9 cellular contexts compared by ENCODE assay signal in the genomic region with DNA sequence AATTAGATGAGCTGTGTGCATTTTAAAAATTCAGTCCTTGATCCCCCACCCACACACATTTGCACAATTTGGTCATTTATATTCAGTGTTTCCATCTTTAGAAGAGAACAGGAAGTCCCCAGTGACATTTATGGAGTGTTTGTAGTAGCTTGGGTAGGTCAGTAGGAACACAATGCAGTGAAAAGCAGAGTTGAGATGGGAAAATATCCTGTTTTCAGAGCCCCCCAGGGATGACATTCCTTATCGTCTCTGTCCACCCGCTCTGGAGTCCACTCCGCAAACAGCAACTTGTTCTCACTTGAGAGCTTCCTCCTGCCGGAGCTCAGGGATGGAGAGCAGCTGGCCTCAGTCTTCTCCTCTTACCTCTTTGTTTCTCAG.
DNase-seq lines count a peak whose midpoint lies in the region; ATAC-seq, FAIRE-seq and TF ChIP-seq lines count a peak whose summit lies in the region.
"Had no signal": no experiment of that assay in that cellular context is flagged by ENCODE, and none has a peak within 500 bp of the region (broad histone marks: within the 10 kb centered on the region; RNA-seq: fewer than 3 reads in every experiment).

No MANE protein-coding gene starts in this region.

- no peak for FAIRE-seq in keratinocyte (lab: Jason Lieb, UNC)

- 89% methylated on average over 4 of the region's 4 CpGs for WGBS in SK-N-SH (ENCODE audit: low lambda C conversion rate)

- H3K4me1 ChIP-seq in SK-N-SH (ENCODE audit: control insufficient read depth in 1 of 2, insufficient read depth in 2 of 2, low read depth in 1 of 2, low read length in 1 of 2) = peaks cover 77 to 78% of the 10 kb centered on the region in 2 experiments
- peaks cover 86% of the 10 kb centered on the region for H3K4me1 ChIP-seq in keratinocyte (ENCODE audit: control insufficient read depth, extremely low read depth, insufficient read depth, low read length)
- peaks cover 15 to 70% (median 61%) of the 10 kb centered on the region in 5 donors for H3K4me1 ChIP-seq in subcutaneous abdominal adipose tissue (ENCODE audit: control insufficient read depth in 5 of 5, insufficient read depth in 5 of 5, low read length in 5 of 5)

- no peaks in the 10 kb centered on the region for H3K27me3 ChIP-seq in SK-N-SH (ENCODE audit: insufficient read depth)
- H3K27me3 ChIP-seq in keratinocyte (ENCODE audit: control insufficient read depth, extremely low read depth, insufficient read depth, low read length) = no peaks in the 10 kb centered on the region
- no peaks in the 10 kb centered on the region for H3K27me3 ChIP-seq in subcutaneous abdominal adipose tissue (ENCODE audit: control insufficient read depth in 5 of 5, insufficient read depth in 4 of 5, low read length in 5 of 5)

- TF ChIP-seq CTCF in SK-N-SH (IDR thresholded peaks at IDR 0.05) (no peak), keratinocyte (optimal IDR thresholded peaks at IDR 0.05 in 1 of 3, IDR thresholded peaks at IDR 0.05 in 1 of 3, conservative IDR thresholded peaks at IDR 0.05 in 1 of 3; ENCODE audit: extremely low read depth in 1 of 3, insufficient read depth in 2 of 3, low read length in 3 of 3) (no peak)

- no peak overlapping the region for H2AFZ ChIP-seq in SK-N-SH (ENCODE audit: low read depth)
- no peak overlapping the region for H2AFZ ChIP-seq in keratinocyte (ENCODE audit: control insufficient read depth, low read length)

- no peak overlapping the region; the same call in 1 of the 2 replicates for H3K9ac ChIP-seq in SK-N-SH
- H3K9ac ChIP-seq in keratinocyte (ENCODE audit: control insufficient read depth, extremely low read depth, insufficient read depth, low read length) = no peak overlapping the region
- no peak overlapping the region for H3K9ac ChIP-seq in subcutaneous abdominal adipose tissue (ENCODE audit: low read length in 5 of 5)

- DNase-seq in SK-N-SH (no peak), keratinocyte (ENCODE audit: low read depth, low spot score) (no peak)
- no peak for DNase-seq in activated naive CD4-positive, alpha-beta T cell treated with anti-CD3 and anti-CD28 coated beads, Interleukin-2, amount 50 U/mL, for 72 hours (ENCODE audit: low spot score in 2 of 2)
- DNase-seq: ACHN had no signal

- H3K9me3 Mint-ChIP-seq in activated naive CD4-positive, alpha-beta T cell treated with anti-CD3 and anti-CD28 coated beads, Interleukin-2, amount 50 U/mL, for 72 hours = peaks cover 9 to 19% of the 10 kb centered on the region in 2 donors

- H3K4me3 ChIP-seq in SK-N-SH (ENCODE audit: low read depth in 2 of 2, low read length in 1 of 2) = no peak overlapping the region
- no peak overlapping the region for H3K4me3 ChIP-seq in keratinocyte (ENCODE audit: control insufficient read depth in 2 of 3, extremely low read depth in 1 of 3, insufficient read depth in 2 of 3, low read depth in 1 of 3, low read length in 3 of 3)
- H3K4me3 ChIP-seq in subcutaneous abdominal adipose tissue (ENCODE audit: low read depth in 1 of 5, low read length in 5 of 5) = no peak overlapping the region

- peaks cover 29 to 52% of the 10 kb centered on the region in 2 donors for H3K36me3 Mint-ChIP-seq in activated naive CD4-positive, alpha-beta T cell treated with anti-CD3 and anti-CD28 coated beads, Interleukin-2, amount 50 U/mL, for 72 hours

- TF ChIP-seq RAD21 in SK-N-SH (IDR thresholded peaks at IDR 0.05; ENCODE audit: low read length) = no peak

- dilution Hi-C loops in keratinocyte (cut with MboI; ENCODE audit: extremely low pct_ligation_motif_present, low sequenced_read_pairs) = no loop called here

- POLR2A ChIA-PET in SK-N-SH (lab: Yijun Ruan, JAX) = no interaction called here

- H4K20me1 ChIP-seq in SK-N-SH (ENCODE audit: insufficient read depth) (peaks cover 87% of the 10 kb centered on the region), keratinocyte (ENCODE audit: control insufficient read depth, extremely low read depth, insufficient read depth, low read length) (peaks cover 18% of the 10 kb centered on the region)

- no peaks in the 10 kb centered on the region for H3K9me2 ChIP-seq in SK-N-SH

- H3K27ac ChIP-seq in SK-N-SH (ENCODE audit: low read depth in 2 of 2, low read length in 1 of 2) = peak overlapping the region; percentile 52 to 74
- peak overlapping the region; percentile 77 for H3K27ac ChIP-seq in keratinocyte (ENCODE audit: control insufficient read depth, insufficient read depth, low read length)
- peak overlapping the region; percentile 23 for H3K27ac ChIP-seq in subcutaneous abdominal adipose tissue (ENCODE audit: low read depth, low read length)

- H3K9me3 ChIP-seq in SK-N-SH (no peaks in the 10 kb centered on the region), keratinocyte (ENCODE audit: control insufficient read depth, low read depth, low read length) (no peaks in the 10 kb centered on the region), subcutaneous abdominal adipose tissue (ENCODE audit: control insufficient read depth in 5 of 5, low read length in 5 of 5) (no peaks in the 10 kb centered on the region)

- H3K4me2 ChIP-seq in SK-N-SH (peak overlapping the region; percentile 53; the same call in 1 of the 2 replicates), keratinocyte (ENCODE audit: control insufficient read depth, extremely low read depth, insufficient read depth, low read depth, low read length) (peak overlapping the region; percentile 87)

- no peaks in the 10 kb centered on the region for H3K36me3 ChIP-seq in SK-N-SH (replicated peaks in 1 of 2; ENCODE audit: control insufficient read depth in 1 of 2, insufficient read depth in 2 of 2, low read length in 1 of 2)
- H3K36me3 ChIP-seq in keratinocyte (ENCODE audit: control insufficient read depth in 2 of 2, extremely low read depth in 1 of 2, insufficient read depth in 2 of 2, low read length in 2 of 2) = peaks cover 2 to 10% of the 10 kb centered on the region in 2 experiments
- peaks cover 0 to 8% (median 4%) of the 10 kb centered on the region in 5 donors for H3K36me3 ChIP-seq in subcutaneous abdominal adipose tissue (ENCODE audit: control insufficient read depth in 5 of 5, insufficient read depth in 5 of 5, low read length in 5 of 5)

- ATAC-seq in SK-N-SH treated with all-trans-retinoic acid at 6 μM for 48 hours = no peak
- peak; percentile 31 to 52 for ATAC-seq in activated naive CD4-positive, alpha-beta T cell treated with anti-CD3 and anti-CD28 coated beads, Interleukin-2, amount 50 U/mL, for 72 hours
- ATAC-seq in HG03280 (IDR thresholded peaks at IDR 0.05; ENCODE audit: unreplicated experiment) = no peak
- no peak for ATAC-seq in GM21825 (IDR thresholded peaks at IDR 0.05; ENCODE audit: unreplicated experiment)
- ATAC-seq in GM21515 (IDR thresholded peaks at IDR 0.05; ENCODE audit: unreplicated experiment) = no peak

- no peak for TF ChIP-seq EP300 in SK-N-SH (IDR thresholded peaks at IDR 0.05; ENCODE audit: borderline replicate concordance in 1 of 2, low read depth in 1 of 2, low read length in 1 of 2)

- CTCF ChIA-PET in SK-N-SH (lab: Yijun Ruan, JAX) = interaction anchor here (1.0 to 2.9 kb wide), 7 partner anchors 22 to 541 kb away, joined by 3 to 24 read pairs (median 7); no protein-coding TSS in a partner anchor

- H3K9me1 ChIP-seq in keratinocyte (ENCODE audit: control insufficient read depth, extremely low read depth, insufficient read depth, low read length) = peaks cover 24% of the 10 kb centered on the region

- H3F3A ChIP-seq in SK-N-SH (replicated peaks; ENCODE audit: insufficient read depth) = peaks cover 33% of the 10 kb centered on the region

- H3K79me2 ChIP-seq in SK-N-SH (ENCODE audit: insufficient read depth) (peaks cover 93% of the 10 kb centered on the region), keratinocyte (ENCODE audit: control insufficient read depth, insufficient read depth, low read length) (peaks cover 57% of the 10 kb centered on the region)

- H3K27ac Mint-ChIP-seq in activated naive CD4-positive, alpha-beta T cell treated with anti-CD3 and anti-CD28 coated beads, Interleukin-2, amount 50 U/mL, for 72 hours = peak overlapping the region; percentile 79 to 88

TF ChIP-seq in SK-N-SH, 30 proteins besides CTCF, POLR2A, EP300 and RAD21 (continues in another document):
- TF ChIP-seq ELF1 (IDR thresholded peaks at IDR 0.05) (no peak), FOXM1 (IDR thresholded peaks at IDR 0.05; ENCODE audit: low read depth) (no peak), JUND (IDR thresholded peaks at IDR 0.05) (no peak)
- TF ChIP-seq, protein P1, sequence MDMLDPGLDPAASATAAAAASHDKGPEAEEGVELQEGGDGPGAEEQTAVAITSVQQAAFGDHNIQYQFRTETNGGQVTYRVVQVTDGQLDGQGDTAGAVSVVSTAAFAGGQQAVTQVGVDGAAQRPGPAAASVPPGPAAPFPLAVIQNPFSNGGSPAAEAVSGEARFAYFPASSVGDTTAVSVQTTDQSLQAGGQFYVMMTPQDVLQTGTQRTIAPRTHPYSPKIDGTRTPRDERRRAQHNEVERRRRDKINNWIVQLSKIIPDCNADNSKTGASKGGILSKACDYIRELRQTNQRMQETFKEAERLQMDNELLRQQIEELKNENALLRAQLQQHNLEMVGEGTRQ (IDR thresholded peaks at IDR 0.05; ENCODE audit: borderline replicate concordance, low read depth, low read length) = no peak

TF ChIP-seq in SK-N-SH treated with all-trans-retinoic acid at 6 μM for 48 hours, 23 proteins besides CTCF, POLR2A, EP300 and RAD21:
- TF ChIP-seq ZNF70 (CRISPR knock-in tag; IDR thresholded peaks at IDR 0.05) (no peak), CSDC2 (CRISPR knock-in tag; IDR thresholded peaks at IDR 0.05) (no peak), ISL1 (CRISPR knock-in tag; IDR thresholded peaks at IDR 0.05) (no peak), ZNF565 (CRISPR knock-in tag; conservative IDR thresholded peaks at IDR 0.05; ENCODE audit: low read depth) (no peak), ARNTL (CRISPR knock-in tag; IDR thresholded peaks at IDR 0.05; ENCODE audit: borderline replicate concordance, low read depth) (no peak), ZFP3 (CRISPR knock-in tag; IDR thresholded peaks at IDR 0.05) (no peak)
- TF ChIP-seq, protein P2, sequence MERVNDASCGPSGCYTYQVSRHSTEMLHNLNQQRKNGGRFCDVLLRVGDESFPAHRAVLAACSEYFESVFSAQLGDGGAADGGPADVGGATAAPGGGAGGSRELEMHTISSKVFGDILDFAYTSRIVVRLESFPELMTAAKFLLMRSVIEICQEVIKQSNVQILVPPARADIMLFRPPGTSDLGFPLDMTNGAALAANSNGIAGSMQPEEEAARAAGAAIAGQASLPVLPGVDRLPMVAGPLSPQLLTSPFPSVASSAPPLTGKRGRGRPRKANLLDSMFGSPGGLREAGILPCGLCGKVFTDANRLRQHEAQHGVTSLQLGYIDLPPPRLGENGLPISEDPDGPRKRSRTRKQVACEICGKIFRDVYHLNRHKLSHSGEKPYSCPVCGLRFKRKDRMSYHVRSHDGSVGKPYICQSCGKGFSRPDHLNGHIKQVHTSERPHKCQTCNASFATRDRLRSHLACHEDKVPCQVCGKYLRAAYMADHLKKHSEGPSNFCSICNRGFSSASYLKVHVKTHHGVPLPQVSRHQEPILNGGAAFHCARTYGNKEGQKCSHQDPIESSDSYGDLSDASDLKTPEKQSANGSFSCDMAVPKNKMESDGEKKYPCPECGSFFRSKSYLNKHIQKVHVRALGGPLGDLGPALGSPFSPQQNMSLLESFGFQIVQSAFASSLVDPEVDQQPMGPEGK (CRISPR knock-in tag; IDR thresholded peaks at IDR 0.05; ENCODE audit: borderline replicate concordance) = no peak

Comparison
In these comparisons a context has a peak if more than half of its experiments do, and no peak if none do; other contexts are left out.
1. H3K27ac ChIP-seq: peak in every context shown above with its lines; median percentile 77 in keratinocyte; 63 in SK-N-SH; 23 in subcutaneous abdominal adipose tissue.
2. ATAC-seq: peak in activated naive CD4-positive, alpha-beta T cell treated with anti-CD3 and anti-CD28 coated beads, Interleukin-2, amount 50 U/mL, for 72 hours (2 of 2); none in SK-N-SH treated with all-trans-retinoic acid at 6 μM for 48 hours (single experiment), HG03280 (single experiment), GM21825 (single experiment) and GM21515 (single experiment).